Comparison of ENCODE assay signal across 13 cellular contexts in the genomic region with DNA sequence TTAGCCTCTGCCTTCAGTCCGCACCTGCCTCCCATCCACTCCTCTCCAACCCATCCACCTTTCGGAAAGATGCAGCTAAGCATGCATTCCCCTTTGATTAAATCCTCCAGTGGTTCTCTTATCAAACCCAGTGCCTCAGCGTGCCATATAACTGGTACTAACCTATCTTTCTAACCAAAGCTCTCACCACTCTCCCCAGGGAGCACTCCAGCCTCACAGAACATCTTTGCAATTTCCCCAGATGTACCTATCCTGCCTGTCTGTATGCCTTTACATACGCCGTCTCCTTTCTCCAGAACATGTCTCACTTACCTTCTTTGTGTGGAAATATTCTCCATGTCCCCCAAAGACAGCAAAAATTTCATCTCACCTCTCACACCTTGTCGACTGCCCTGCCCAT.
"Had no signal": no experiment of that assay in that cellular context is flagged by ENCODE, and none has a peak within 500 bp of the region (broad histone marks: within the 10 kb centered on the region; RNA-seq: fewer than 3 reads in every experiment).

No MANE protein-coding gene starts in this region.

- DNase-seq: activated CD4-positive, alpha-beta T cell treated with anti-CD3 and anti-CD28 coated beads, Interleukin-2, amount 50 U/mL, for 48 hours; activated gamma-delta T cell treated with Interleukin-2 at 50 U/mL for 16 hours; body of pancreas; dorsolateral prefrontal cortex; foreskin keratinocyte; hippocampal formation; left cardiac atrium; naive thymus-derived CD8-positive, alpha-beta T cell; posterior cingulate gyrus; stimulated activated naive CD4-positive, alpha-beta T cell; thyroid gland had no signal

- H3K9me3 ChIP-seq: body of pancreas, neutrophil, thyroid gland had no signal

- H3K27me3 ChIP-seq: body of pancreas, dorsolateral prefrontal cortex, foreskin keratinocyte, neutrophil, thyroid gland had no signal

- H3K4me3 ChIP-seq: body of pancreas, dorsolateral prefrontal cortex, thyroid gland had no signal

- H3K36me3 ChIP-seq: neutrophil, thyroid gland had no signal

- H3K4me1 ChIP-seq: body of pancreas, thyroid gland had no signal

- ATAC-seq: body of pancreas; foreskin keratinocyte; naive thymus-derived CD8-positive, alpha-beta T cell had no signal

- H3K27ac ChIP-seq: body of pancreas, dorsolateral prefrontal cortex, epithelial cell of prostate, foreskin keratinocyte, neutrophil, thyroid gland had no signal
